ENCODE assay signal across 9 cellular contexts in genomic region chr17:78935419-78936323, GRCh38. TPM values are rescaled to one million over a fixed set of nuclear protein-coding genes. Genes with fewer than 3 reads are reported as not detected.
DNase-seq lines count a peak whose midpoint lies in the region; ATAC-seq and TF ChIP-seq lines count a peak whose summit lies in the region.
"Had no signal": no experiment of that assay in that cellular context is flagged by ENCODE, and none has a peak within 500 bp of the region (broad histone marks: within the 10 kb centered on the region; RNA-seq: fewer than 3 reads in every experiment).

No MANE protein-coding gene starts in this region.

- no peak overlapping the region for H3K4me3 Mint-ChIP-seq in natural killer cell treated with Interleukin-12 subunit alpha and Interleukin-12 subunit beta and Interleukin-15 and Interleukin-18, amount 100 ng/mL, for 72 hours
- H3K4me3 Mint-ChIP-seq: activated naive CD8-positive, alpha-beta T cell had no signal

- peak; percentile 94 for DNase-seq in HS-5 (ENCODE audit: low read depth)
- DNase-seq in astrocyte of the cerebellum (ENCODE audit: low read depth): peak; percentile 94
- DNase-seq in kidney glomerular epithelial cell (lab: John Stamatoyannopoulos, UW): peak; percentile 49
- peak; percentile 87 to 88 for DNase-seq in tibial artery
- DNase-seq in natural killer cell treated with Interleukin-12 subunit alpha and Interleukin-12 subunit beta and Interleukin-15 and Interleukin-18, amount 100 ng/mL, for 72 hours (ENCODE audit: low spot score): no peak
- no peak for DNase-seq in germinal center (ENCODE audit: low spot score)
- no peak for DNase-seq in D341Med (ENCODE audit: low spot score)
- no peak for DNase-seq in AML-193 (lab: John Stamatoyannopoulos, UW)

- H3K27ac ChIP-seq in tibial artery: peak overlapping the region; percentile 87 to 94

- H3K9me3 Mint-ChIP-seq in natural killer cell treated with Interleukin-12 subunit alpha and Interleukin-12 subunit beta and Interleukin-15 and Interleukin-18, amount 100 ng/mL, for 72 hours: no peaks in the 10 kb centered on the region

- peaks cover 11 to 51% (median 39%) of the 10 kb centered on the region in 4 donors for H3K4me1 ChIP-seq in tibial artery

- no peaks in the 10 kb centered on the region for H3K9me3 ChIP-seq in tibial artery

- intact Hi-C loops in tibial artery (cut with DNase I; ENCODE audit: low total_unique reads): no loop called here

- no peaks in the 10 kb centered on the region for H3K36me3 Mint-ChIP-seq in natural killer cell treated with Interleukin-12 subunit alpha and Interleukin-12 subunit beta and Interleukin-15 and Interleukin-18, amount 100 ng/mL, for 72 hours
- H3K36me3 Mint-ChIP-seq: activated naive CD8-positive, alpha-beta T cell had no signal

- no peak overlapping the region for H3K27ac Mint-ChIP-seq in natural killer cell treated with Interleukin-12 subunit alpha and Interleukin-12 subunit beta and Interleukin-15 and Interleukin-18, amount 100 ng/mL, for 72 hours
- H3K27ac Mint-ChIP-seq: activated naive CD8-positive, alpha-beta T cell had no signal

- TF ChIP-seq CTCF in astrocyte of the cerebellum (IDR thresholded peaks at IDR 0.05; ENCODE audit: low read depth, low read length, missing control alignments): no peak
- no peak for TF ChIP-seq CTCF in tibial artery (IDR thresholded peaks at IDR 0.05)

- no peaks in the 10 kb centered on the region for H3K36me3 ChIP-seq in tibial artery

- in situ Hi-C loops in astrocyte of the cerebellum (cut with HindIII; ENCODE audit: low sequenced_read_pairs): no loop called here

- no peaks in the 10 kb centered on the region for H3K27me3 Mint-ChIP-seq in natural killer cell treated with Interleukin-12 subunit alpha and Interleukin-12 subunit beta and Interleukin-15 and Interleukin-18, amount 100 ng/mL, for 72 hours
- H3K27me3 Mint-ChIP-seq: activated naive CD8-positive, alpha-beta T cell had no signal

- ATAC-seq in natural killer cell treated with Interleukin-12 subunit alpha and Interleukin-12 subunit beta and Interleukin-15 and Interleukin-18, amount 100 ng/mL, for 72 hours: no peak

- H3K4me1 Mint-ChIP-seq in natural killer cell treated with Interleukin-12 subunit alpha and Interleukin-12 subunit beta and Interleukin-15 and Interleukin-18, amount 100 ng/mL, for 72 hours (ENCODE audit: low read depth in 2 of 2): peaks cover 7 to 10% of the 10 kb centered on the region in 2 donors

- H3K27me3 ChIP-seq in tibial artery: no peaks in the 10 kb centered on the region

- H3K4me3 ChIP-seq in astrocyte of the cerebellum (ENCODE audit: low read depth, low read length) (no peak overlapping the region), tibial artery (no peak overlapping the region)

RNA-seq across cellular contexts. Expression of gene TIMP2, which starts 10.5 kb away (rescaled TPM):
- total RNA-seq in natural killer cell treated with Interleukin-12 subunit alpha and Interleukin-12 subunit beta and Interleukin-15 and Interleukin-18, amount 100 ng/mL, for 72 hours: under 1 TPM in 1 of 2 donors, not detected in 1; 0.43 TPM

RNA-seq across cellular contexts. Expression of gene CEP295NL, which starts 32.7 kb away (rescaled TPM):
- not detected for total RNA-seq in natural killer cell treated with Interleukin-12 subunit alpha and Interleukin-12 subunit beta and Interleukin-15 and Interleukin-18, amount 100 ng/mL, for 72 hours

RNA-seq across cellular contexts. Expression of gene LGALS3BP, which starts 44.1 kb away (rescaled TPM):
- total RNA-seq in natural killer cell treated with Interleukin-12 subunit alpha and Interleukin-12 subunit beta and Interleukin-15 and Interleukin-18, amount 100 ng/mL, for 72 hours: 1 to 10 TPM; 3.4 to 6.7 TPM

Comparison
In these comparisons a context has a peak if more than half of its experiments do, and no peak if none do; other contexts are left out.
1. DNase-seq: peak in HS-5 (single experiment), astrocyte of the cerebellum (single experiment), kidney glomerular epithelial cell (single experiment) and tibial artery (2 of 2); none in natural killer cell treated with Interleukin-12 subunit alpha and Interleukin-12 subunit beta and Interleukin-15 and Interleukin-18, amount 100 ng/mL, for 72 hours (single experiment), germinal center (single experiment), D341Med (single experiment) and AML-193 (0 of 2).